In genomic region chr17:34850023-34850422, GRCh38 we compare ENCODE assay signal across 16 cellular contexts.
DNase-seq lines count a peak whose midpoint lies in the region; ATAC-seq, FAIRE-seq and TF ChIP-seq lines count a peak whose summit lies in the region.
"Had no signal": no experiment of that assay in that cellular context is flagged by ENCODE, and none has a peak within 500 bp of the region (broad histone marks: within the 10 kb centered on the region; RNA-seq: fewer than 3 reads in every experiment).

No MANE protein-coding gene starts in this region.

- peak; percentile 20 for DNase-seq in GM03348 (ENCODE audit: low spot score)
- peak; percentile 38 for DNase-seq in NB4 (ENCODE audit: low read depth)
- no peak for DNase-seq in K562 (ENCODE audit: extremely low read depth in 1 of 4, low spot score in 3 of 4)
- DNase-seq in left lobe of liver (ENCODE audit: low spot score), result peak; percentile 54
- DNase-seq in effector memory CD8-positive, alpha-beta T cell, result no peak
- no peak for DNase-seq in natural killer cell treated with Interleukin-12 subunit alpha and Interleukin-12 subunit beta and Interleukin-15 and Interleukin-18, amount 100 ng/mL, for 72 hours (ENCODE audit: low spot score)
- DNase-seq: CD4-positive, alpha-beta memory T cell; H7; NCI-H1092 treated with DMSO at 0.1 percent for 48 hours; NCI-H187; NCI-H446 treated with DMSO at 0.1 percent for 48 hours; NCI-H774; SHP77 treated with DMSO at 0.1 percent for 48 hours had no signal

- no peak for FAIRE-seq in K562 (lab: Jason Lieb, UNC)

- ATAC-seq in K562, result no peak
- ATAC-seq in left lobe of liver, result peak; percentile 86
- ATAC-seq in HG03521 (IDR thresholded peaks at IDR 0.05; ENCODE audit: unreplicated experiment), result no peak
- no peak for ATAC-seq in GM21529 (IDR thresholded peaks at IDR 0.05; ENCODE audit: unreplicated experiment)
- ATAC-seq in effector memory CD8-positive, alpha-beta T cell (replicated peaks), result no peak
- no peak for ATAC-seq in natural killer cell treated with Interleukin-12 subunit alpha and Interleukin-12 subunit beta and Interleukin-15 and Interleukin-18, amount 100 ng/mL, for 72 hours

- no peaks in the 10 kb centered on the region; a peak in 1 of 5 replicates for H3K4me1 ChIP-seq in K562 (replicated peaks in 1 of 2; ENCODE audit: control insufficient read depth in 2 of 2, insufficient read depth in 2 of 2, low read length in 2 of 2)

- no peak for TF ChIP-seq EP300 in K562 (IDR thresholded peaks at IDR 0.05; ENCODE audit: low read length)

- no peaks in the 10 kb centered on the region for H3K36me3 Mint-ChIP-seq in effector memory CD8-positive, alpha-beta T cell (ENCODE audit: insufficient read depth)
- H3K36me3 Mint-ChIP-seq in natural killer cell treated with Interleukin-12 subunit alpha and Interleukin-12 subunit beta and Interleukin-15 and Interleukin-18, amount 100 ng/mL, for 72 hours, result no peaks in the 10 kb centered on the region
- H3K36me3 Mint-ChIP-seq: CD4-positive, alpha-beta memory T cell had no signal

- no peak overlapping the region for H2AFZ ChIP-seq in K562 (ENCODE audit: low read depth, low read length)

- no peaks in the 10 kb centered on the region for H3K79me2 ChIP-seq in K562 (ENCODE audit: control insufficient read depth, insufficient read depth, low read length)

- TF ChIP-seq POLR2A in NB4 (IDR thresholded peaks at IDR 0.05; ENCODE audit: extremely low read depth, insufficient read length) (no peak), K562 (conservative IDR thresholded peaks at IDR 0.05) (no peak)

- in situ Hi-C loops in K562 (cut with MboI), result no loop called here

- H3K27me3 Mint-ChIP-seq in effector memory CD8-positive, alpha-beta T cell, result peaks cover 19 to 46% of the 10 kb centered on the region in 2 donors
- H3K27me3 Mint-ChIP-seq in natural killer cell treated with Interleukin-12 subunit alpha and Interleukin-12 subunit beta and Interleukin-15 and Interleukin-18, amount 100 ng/mL, for 72 hours, result peaks cover 0 to 10% of the 10 kb centered on the region in 2 donors

- POLR2A ChIA-PET in K562 (lab: Yijun Ruan, JAX), result no interaction called here

- intact Hi-C loops in K562 (cut with micrococcal nuclease), result no loop called here

- no peak overlapping the region for H3K27ac ChIP-seq in K562 (ENCODE audit: extremely low read depth, low read depth, low read length)

- H4K20me1 ChIP-seq in K562 (replicated peaks; ENCODE audit: control insufficient read depth, insufficient read depth, low read length), result no peaks in the 10 kb centered on the region

- no peak overlapping the region for H3K9ac ChIP-seq in K562 (ENCODE audit: insufficient read depth in 1 of 2, low read depth in 2 of 2, low read length in 2 of 2)

- no peaks in the 10 kb centered on the region for H3K4me1 Mint-ChIP-seq in effector memory CD8-positive, alpha-beta T cell (ENCODE audit: low read depth in 2 of 2)
- no peaks in the 10 kb centered on the region for H3K4me1 Mint-ChIP-seq in natural killer cell treated with Interleukin-12 subunit alpha and Interleukin-12 subunit beta and Interleukin-15 and Interleukin-18, amount 100 ng/mL, for 72 hours (ENCODE audit: low read depth in 2 of 2)
- H3K4me1 Mint-ChIP-seq: B cell had no signal

- 1% methylated on average over 4 of the region's 4 CpGs for WGBS in K562 (ENCODE audit: insufficient coverage, low coverage, missing lambda C conversion rate)

- no peak for TF ChIP-seq CTCF in NB4 (IDR thresholded peaks at IDR 0.05; ENCODE audit: low read depth, low read length)
- TF ChIP-seq CTCF in K562 (IDR thresholded peaks at IDR 0.05 in 2 of 3, conservative IDR thresholded peaks at IDR 0.05 in 1 of 3; ENCODE audit: insufficient read depth in 2 of 3, low read depth in 1 of 3, low read length in 3 of 3), result no peak

- TF ChIP-seq RAD21 in K562 (CRISPR knock-in tag; conservative IDR thresholded peaks at IDR 0.05 in 1 of 2, IDR thresholded peaks at IDR 0.05 in 1 of 2), result no peak

- no peaks in the 10 kb centered on the region for H3K9me3 Mint-ChIP-seq in effector memory CD8-positive, alpha-beta T cell
- H3K9me3 Mint-ChIP-seq in natural killer cell treated with Interleukin-12 subunit alpha and Interleukin-12 subunit beta and Interleukin-15 and Interleukin-18, amount 100 ng/mL, for 72 hours, result no peaks in the 10 kb centered on the region
- H3K9me3 Mint-ChIP-seq: CD4-positive, alpha-beta memory T cell had no signal

- peaks cover 0 to 20% of the 10 kb centered on the region in 2 experiments; a peak in 2 of 5 replicates for H3K27me3 ChIP-seq in K562 (ENCODE audit: control insufficient read depth in 2 of 2, insufficient read depth in 2 of 2, low read length in 2 of 2)

- no peaks in the 10 kb centered on the region for H3K36me3 ChIP-seq in K562 (ENCODE audit: control insufficient read depth, insufficient read depth, low read length)

- H3K9me1 ChIP-seq in K562 (ENCODE audit: control insufficient read depth, insufficient read depth, low read length), result no peaks in the 10 kb centered on the region

- no peak overlapping the region for H3K4me3 Mint-ChIP-seq in effector memory CD8-positive, alpha-beta T cell
- H3K4me3 Mint-ChIP-seq in natural killer cell treated with Interleukin-12 subunit alpha and Interleukin-12 subunit beta and Interleukin-15 and Interleukin-18, amount 100 ng/mL, for 72 hours, result no peak overlapping the region
- H3K4me3 Mint-ChIP-seq: B cell; CD4-positive, alpha-beta memory T cell had no signal

- BruUV-seq in K562 (replicated peaks; lab: Mats Ljungman, UMichigan), result no TSS peak

- H3K4me2 ChIP-seq in K562 (ENCODE audit: insufficient read depth, low read length), result no peak overlapping the region

- no peak overlapping the region for H3K27ac Mint-ChIP-seq in effector memory CD8-positive, alpha-beta T cell
- H3K27ac Mint-ChIP-seq in natural killer cell treated with Interleukin-12 subunit alpha and Interleukin-12 subunit beta and Interleukin-15 and Interleukin-18, amount 100 ng/mL, for 72 hours, result no peak overlapping the region
- H3K27ac Mint-ChIP-seq: B cell; CD4-positive, alpha-beta memory T cell had no signal

- H3K9me3 ChIP-seq in K562 (replicated peaks; ENCODE audit: control insufficient read depth, insufficient read depth, low read depth, low read length), result no peaks in the 10 kb centered on the region

- CTCF ChIA-PET in K562 (lab: Yijun Ruan, JAX; ENCODE audit: low intra/inter-chr PET ratio), result no interaction called here

- H3K4me3 ChIP-seq in NB4 (ENCODE audit: low read depth, low read length) (no peak overlapping the region), K562 (no peak overlapping the region)

TF ChIP-seq in K562, 482 proteins besides CTCF, POLR2A, EP300 and RAD21:
- TF ChIP-seq ZNF717 (CRISPR knock-in tag; IDR thresholded peaks at IDR 0.05) (no peak), ILF3 (IDR thresholded peaks at IDR 0.05; ENCODE audit: borderline replicate concordance) (no peak), ZNF239 (CRISPR knock-in tag; IDR thresholded peaks at IDR 0.05) (no peak), HMG20B (CRISPR knock-in tag; IDR thresholded peaks at IDR 0.05) (no peak), ARHGAP35 (IDR thresholded peaks at IDR 0.05; ENCODE audit: partially characterized antibody) (no peak), CEBPB (tag; IDR thresholded peaks at IDR 0.05) (peak; percentile 49; the same call in 1 of the 2 replicates), MCM7 (IDR thresholded peaks at IDR 0.05) (no peak)

Comparison
In these comparisons a context has a peak if more than half of its experiments do, and no peak if none do; other contexts are left out.
1. DNase-seq: peak in GM03348 (single experiment), NB4 (single experiment) and left lobe of liver (single experiment); none in K562 (0 of 4), effector memory CD8-positive, alpha-beta T cell (0 of 3) and natural killer cell treated with Interleukin-12 subunit alpha and Interleukin-12 subunit beta and Interleukin-15 and Interleukin-18, amount 100 ng/mL, for 72 hours (single experiment).